11 cellular contexts compared by ENCODE assay signal in the genomic region with DNA sequence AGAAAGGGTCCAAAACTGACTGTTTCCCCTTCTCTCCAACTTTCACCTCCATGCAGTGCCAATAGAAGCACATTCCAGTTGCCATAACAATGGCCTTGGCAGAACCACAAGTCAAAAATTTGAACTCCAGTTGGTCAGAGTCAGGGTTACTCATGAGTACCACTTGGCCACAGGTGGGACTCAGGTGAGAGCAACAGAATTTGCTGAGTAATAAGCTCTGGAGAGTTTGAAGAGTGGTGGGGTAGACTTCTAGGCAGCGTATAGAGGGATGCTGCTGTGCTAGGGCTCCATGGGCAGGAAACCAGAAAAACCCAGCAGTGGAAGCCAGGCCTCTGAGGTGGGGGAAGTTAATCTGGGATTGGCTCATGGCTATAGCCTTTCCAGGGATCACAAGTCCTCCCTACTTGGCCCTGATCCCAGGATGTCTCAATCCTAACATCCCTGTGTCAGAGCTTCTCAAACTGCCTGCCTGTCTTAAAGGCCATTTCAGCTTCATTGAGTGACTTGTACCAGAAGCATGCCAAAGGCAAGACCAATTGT. TPM values are rescaled to one million over a fixed set of nuclear protein-coding genes. Genes with fewer than 3 reads are reported as not detected.
DNase-seq lines count a peak whose midpoint lies in the region; ATAC-seq, FAIRE-seq and TF ChIP-seq lines count a peak whose summit lies in the region.
"Had no signal": no experiment of that assay in that cellular context is flagged by ENCODE, and none has a peak within 500 bp of the region (broad histone marks: within the 10 kb centered on the region; RNA-seq: fewer than 3 reads in every experiment).

No MANE protein-coding gene starts in this region.

- no peaks in the 10 kb centered on the region for H3K79me2 ChIP-seq in neural progenitor cell (ENCODE audit: low read depth)

- no peak overlapping the region for H2AFZ ChIP-seq in neural progenitor cell (replicated peaks)

- H3K9me3 ChIP-seq in psoas muscle (no peaks in the 10 kb centered on the region), neural progenitor cell (ENCODE audit: low read depth) (no peaks in the 10 kb centered on the region)
- H3K9me3 ChIP-seq: upper lobe of left lung had no signal

- no peak overlapping the region for H3K4me3 Mint-ChIP-seq in neural progenitor cell
- H3K4me3 Mint-ChIP-seq: neural crest cell; T-helper 1 cell treated with Interleukin-12 subunit alpha and Interleukin-12 subunit beta and Interleukin-4 antibody, amounts not matched to agents 30 μg/mL and 1 μg/mL, for 36 hours had no signal

- H3K4me2 ChIP-seq in neural progenitor cell = no peak overlapping the region

- no peak overlapping the region for H3K9ac ChIP-seq in neural progenitor cell

- FAIRE-seq in GM19239 (lab: Jason Lieb, UNC) = no peak

- H3K4me3 ChIP-seq in psoas muscle (no peak overlapping the region), neural progenitor cell (no peak overlapping the region)
- H3K4me3 ChIP-seq: upper lobe of left lung had no signal

- H3K4me1 ChIP-seq in foreskin keratinocyte (no peaks in the 10 kb centered on the region), psoas muscle (peaks cover 12% of the 10 kb centered on the region), neural progenitor cell (no peaks in the 10 kb centered on the region)

- H3K36me3 Mint-ChIP-seq in neural progenitor cell = peaks cover 12% of the 10 kb centered on the region

- H3K27ac Mint-ChIP-seq in neural progenitor cell = no peak overlapping the region
- H3K27ac Mint-ChIP-seq: T-helper 1 cell treated with Interleukin-12 subunit alpha and Interleukin-12 subunit beta and Interleukin-4 antibody, amounts not matched to agents 30 μg/mL and 1 μg/mL, for 36 hours had no signal

- peak; percentile 16 for DNase-seq in Daoy (ENCODE audit: low read depth)
- peak; percentile 67 for DNase-seq in RPMI7951 (ENCODE audit: low read depth)
- peak in 1 of 2 donors; percentile 49 for DNase-seq in foreskin keratinocyte
- peak; percentile 60 to 69 for DNase-seq in psoas muscle
- DNase-seq in neural progenitor cell (ENCODE audit: low spot score) = no peak
- no peak for DNase-seq in GM19239 (ENCODE audit: insufficient read length, low spot score)
- DNase-seq: upper lobe of left lung had no signal

- intact Hi-C loops in psoas muscle (cut with DNase I) = no loop called here

- H3K27me3 Mint-ChIP-seq in neural progenitor cell (ENCODE audit: insufficient read depth, low read depth) = peaks cover 2% of the 10 kb centered on the region

- 19 to 58% (median 35%) methylated on average over 1 of the region's 1 CpG for WGBS in psoas muscle, 3 donors

- H3K27ac ChIP-seq in foreskin keratinocyte = no peak overlapping the region
- peak overlapping the region; percentile 50 for H3K27ac ChIP-seq in psoas muscle
- H3K27ac ChIP-seq in neural progenitor cell = no peak overlapping the region
- H3K27ac ChIP-seq: upper lobe of left lung had no signal

- H4K20me1 ChIP-seq in neural progenitor cell (ENCODE audit: low read depth) = peaks cover 4% of the 10 kb centered on the region

- peak; percentile 42 for ATAC-seq in foreskin keratinocyte
- peak; percentile 87 to 99 (median 96) for ATAC-seq in psoas muscle
- no peak for ATAC-seq in GM19397 (IDR thresholded peaks at IDR 0.05; ENCODE audit: unreplicated experiment)
- no peak for ATAC-seq in GM18868 (IDR thresholded peaks at IDR 0.05; ENCODE audit: unreplicated experiment)

- H3K36me3 ChIP-seq in psoas muscle (ENCODE audit: insufficient read depth in 1 of 2, low read depth in 1 of 2) (peaks cover 0 to 8% of the 10 kb centered on the region in 2 donors), neural progenitor cell (no peaks in the 10 kb centered on the region)

- no peaks in the 10 kb centered on the region for H3K4me1 Mint-ChIP-seq in neural progenitor cell

- no peaks in the 10 kb centered on the region for H3K9me3 Mint-ChIP-seq in neural progenitor cell
- H3K9me3 Mint-ChIP-seq: neural crest cell; T-helper 1 cell treated with Interleukin-12 subunit alpha and Interleukin-12 subunit beta and Interleukin-4 antibody, amounts not matched to agents 30 μg/mL and 1 μg/mL, for 36 hours had no signal

- TF ChIP-seq CTCF in foreskin keratinocyte (conservative IDR thresholded peaks at IDR 0.05) = no peak
- TF ChIP-seq CTCF in psoas muscle (IDR thresholded peaks at IDR 0.05) = no peak
- TF ChIP-seq CTCF in neural progenitor cell (IDR thresholded peaks at IDR 0.05) = no peak

- H3F3A ChIP-seq in neural progenitor cell (ENCODE audit: low read depth) = no peaks in the 10 kb centered on the region

- H3K27me3 ChIP-seq in foreskin keratinocyte = no peaks in the 10 kb centered on the region
- H3K27me3 ChIP-seq in psoas muscle (ENCODE audit: insufficient read depth in 3 of 3, low read length in 2 of 3) = no peaks in the 10 kb centered on the region
- no peaks in the 10 kb centered on the region for H3K27me3 ChIP-seq in neural progenitor cell
- H3K27me3 ChIP-seq: upper lobe of left lung had no signal

RNA-seq across cellular contexts. Expression of gene SNX18, which starts 30.2 kb away (rescaled TPM):
- total RNA-seq in Daoy (2014; rRNA removed; shearing (Covaris generic)) = 10.8 and 14.1 TPM in 2 replicates
- 9.5 and 13.7 TPM in 2 replicates for total RNA-seq in RPMI7951 (2014; rRNA removed; shearing (Covaris generic))
- 12.0 and 12.8 TPM in 2 replicates for total RNA-seq in foreskin keratinocyte
- polyA plus RNA-seq in foreskin keratinocyte = 3.7 and 3.9 TPM in 2 replicates
- 10 to 100 TPM in 3 of 4 donors, 1 to 10 TPM in 1; 9.1 to 13.0 (median 10.7) TPM for total RNA-seq in psoas muscle
- 1 to 10 TPM; 3.9 to 6.9 (median 4.5) TPM for polyA plus RNA-seq in psoas muscle
- 17.9 and 20.0 TPM in 2 replicates for total RNA-seq in neural progenitor cell (ENCODE audit: low replicate concordance)

Comparison
In these comparisons a context has a peak if more than half of its experiments do, and no peak if none do; other contexts are left out.
1. DNase-seq: peak in Daoy (single experiment), RPMI7951 (single experiment) and psoas muscle (2 of 2); none in neural progenitor cell (single experiment) and GM19239 (single experiment).
2. ATAC-seq: peak in foreskin keratinocyte (single experiment) and psoas muscle (4 of 4); none in GM19397 (single experiment) and GM18868 (single experiment).